In the genomic region with DNA sequence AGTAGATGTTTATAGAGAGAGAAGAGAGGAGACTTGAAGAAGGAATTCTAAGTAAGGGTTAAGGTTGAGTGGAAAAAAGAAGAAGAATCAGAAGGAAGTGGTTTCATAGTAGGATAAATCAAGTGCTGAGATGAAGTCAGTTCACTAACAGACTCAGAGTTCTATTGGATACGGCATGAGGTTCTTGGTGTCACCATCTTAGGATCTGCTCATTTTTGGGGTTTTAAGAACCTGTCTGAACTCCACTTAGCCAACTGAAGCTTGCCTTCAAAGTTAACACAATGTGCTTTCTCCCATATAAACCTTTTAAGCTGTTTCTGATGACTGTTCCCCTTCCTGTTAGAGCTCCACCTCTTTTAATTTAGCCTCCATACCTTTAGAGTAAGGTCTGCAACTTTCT, we compare ENCODE assay signal across 14 cellular contexts.
DNase-seq lines count a peak whose midpoint lies in the region; TF ChIP-seq lines count a peak whose summit lies in the region.
"Had no signal": no experiment of that assay in that cellular context is flagged by ENCODE, and none has a peak within 500 bp of the region (broad histone marks: within the 10 kb centered on the region; RNA-seq: fewer than 3 reads in every experiment).

No MANE protein-coding gene starts in this region.

- H3K9me3 Mint-ChIP-seq in CD4-positive, alpha-beta memory T cell = peaks cover 0 to 3% (median 0%) of the 10 kb centered on the region in 8 donors
- H3K9me3 Mint-ChIP-seq in activated T-helper 1 cell treated with anti-CD3 and anti-CD28 coated beads, Interleukin-12 subunit alpha, Interleukin-12 subunit beta, Interleukin-2, Interleukin-4 antibody, amounts not matched to agents 30 ng/mL and 10 ng/mL and 1 ng/mL, durations not matched to agents 14 hours and 24 hours and 36 hours = no peaks in the 10 kb centered on the region
- H3K9me3 Mint-ChIP-seq: brain, mesothelial cell of epicardium had no signal

- H3K4me3 Mint-ChIP-seq in CD4-positive, alpha-beta memory T cell = peak overlapping the region in 7 of 8 donors; percentile 18 to 81 (median 60)
- H3K4me3 Mint-ChIP-seq in activated T-helper 1 cell treated with anti-CD3 and anti-CD28 coated beads, Interleukin-12 subunit alpha, Interleukin-12 subunit beta, Interleukin-2, Interleukin-4 antibody, amounts not matched to agents 30 ng/mL and 10 ng/mL and 1 ng/mL, durations not matched to agents 14 hours and 24 hours and 36 hours = peak overlapping the region; percentile 49
- H3K4me3 Mint-ChIP-seq: brain, mesothelial cell of epicardium had no signal

- H3K27ac Mint-ChIP-seq in CD4-positive, alpha-beta memory T cell = peak overlapping the region; percentile 87 to 100 (median 95)
- peak overlapping the region; percentile 87 for H3K27ac Mint-ChIP-seq in activated T-helper 1 cell treated with anti-CD3 and anti-CD28 coated beads, Interleukin-12 subunit alpha, Interleukin-12 subunit beta, Interleukin-2, Interleukin-4 antibody, amounts not matched to agents 30 ng/mL and 10 ng/mL and 1 ng/mL, durations not matched to agents 14 hours and 24 hours and 36 hours
- H3K27ac Mint-ChIP-seq: mesothelial cell of epicardium had no signal

- H3K9me3 ChIP-seq in CD4-positive, alpha-beta memory T cell (ENCODE audit: control insufficient read depth in 1 of 2, low read length in 2 of 2) = no peaks in the 10 kb centered on the region
- H3K9me3 ChIP-seq in KOPT-K1 (ENCODE audit: insufficient read depth, low read length, poor library complexity, severe bottlenecking) = no peaks in the 10 kb centered on the region
- H3K9me3 ChIP-seq in neutrophil = no peaks in the 10 kb centered on the region
- H3K9me3 ChIP-seq: psoas muscle had no signal

- peak overlapping the region; percentile 66 for H3K27ac ChIP-seq in CD4-positive, alpha-beta memory T cell (ENCODE audit: low read depth, low read length)
- H3K27ac ChIP-seq in KOPT-K1 (ENCODE audit: low read depth, low read length, poor library complexity, severe bottlenecking) (peak overlapping the region; percentile 93), neutrophil (peak overlapping the region; percentile 100)

- no peak overlapping the region for H3K4me3 ChIP-seq in CD4-positive, alpha-beta memory T cell (ENCODE audit: low read length in 2 of 2)
- no peak overlapping the region for H3K4me3 ChIP-seq in neutrophil (ENCODE audit: low read depth in 1 of 2, low read length in 1 of 2)
- H3K4me3 ChIP-seq: K562, psoas muscle had no signal

- POLR2A ChIA-PET in CD4-positive, alpha-beta memory T cell (lab: Charles Lee; ENCODE audit: partially characterized antibody) = interaction anchor here (1.0 to 8.5 kb wide), 6 partner anchors 13 to 288 kb away, joined by 3 to 81 read pairs (median 7); partner anchors contain the start of genes PRKCH and SNAPC1

- intact Hi-C loops in CD4-positive, alpha-beta memory T cell (cut with micrococcal nuclease) = no loop called here
- intact Hi-C loops in activated T-helper 1 cell treated with anti-CD3 and anti-CD28 coated beads, Interleukin-12 subunit alpha, Interleukin-12 subunit beta, Interleukin-2, Interleukin-4 antibody, amounts not matched to agents 30 ng/mL and 10 ng/mL and 1 ng/mL, durations not matched to agents 14 hours and 24 hours and 36 hours (cut with micrococcal nuclease) = loop anchor here (10.0 kb wide), 1 partner anchor 91 kb away; no protein-coding TSS in a partner anchor

- peaks cover 16 to 54% of the 10 kb centered on the region in 2 donors for H3K36me3 Mint-ChIP-seq in CD4-positive, alpha-beta memory T cell
- H3K36me3 Mint-ChIP-seq in activated T-helper 1 cell treated with anti-CD3 and anti-CD28 coated beads, Interleukin-12 subunit alpha, Interleukin-12 subunit beta, Interleukin-2, Interleukin-4 antibody, amounts not matched to agents 30 ng/mL and 10 ng/mL and 1 ng/mL, durations not matched to agents 14 hours and 24 hours and 36 hours (ENCODE audit: low read depth) = peaks cover 40% of the 10 kb centered on the region
- H3K36me3 Mint-ChIP-seq: brain, mesothelial cell of epicardium had no signal

- CTCF ChIA-PET in CD4-positive, alpha-beta memory T cell (lab: Charles Lee; ENCODE audit: partially characterized antibody) = interaction anchor here (0.7 to 7.3 kb wide), 11 partner anchors 10 to 364 kb away, joined by 3 to 66 read pairs (median 5); no protein-coding TSS in a partner anchor

- peaks cover 98% of the 10 kb centered on the region for H3K4me1 ChIP-seq in CD4-positive, alpha-beta memory T cell (ENCODE audit: insufficient read depth, low read length)
- peaks cover 83 to 88% of the 10 kb centered on the region in 2 experiments for H3K4me1 ChIP-seq in neutrophil (ENCODE audit: control insufficient read depth in 1 of 2, insufficient read depth in 1 of 2, low read depth in 1 of 2, low read length in 1 of 2)

- no peaks in the 10 kb centered on the region for H3K27me3 ChIP-seq in CD4-positive, alpha-beta memory T cell (ENCODE audit: insufficient read depth, low read length)
- no peaks in the 10 kb centered on the region for H3K27me3 ChIP-seq in neutrophil

- peaks cover 5% of the 10 kb centered on the region for H3K36me3 ChIP-seq in CD4-positive, alpha-beta memory T cell (ENCODE audit: insufficient read depth, low read length)
- peaks cover 47% of the 10 kb centered on the region for H3K36me3 ChIP-seq in KOPT-K1 (ENCODE audit: insufficient read depth, low read length)
- no peaks in the 10 kb centered on the region for H3K36me3 ChIP-seq in neutrophil

- DNase-seq in CD4-positive, alpha-beta memory T cell = peak in 1 of 5 donors; percentile 36
- no peak for DNase-seq in activated T-helper 1 cell treated with anti-CD3 and anti-CD28 coated beads, Interleukin-12 subunit alpha, Interleukin-12 subunit beta, Interleukin-2, Interleukin-4 antibody, amounts not matched to agents 30 ng/mL and 10 ng/mL and 1 ng/mL, durations not matched to agents 14 hours and 24 hours and 36 hours (ENCODE audit: low spot score)
- DNase-seq in SIG-M5 (lab: John Stamatoyannopoulos, UW) (no peak), GOT3 (lab: John Stamatoyannopoulos, UW) (no peak)
- no peak for DNase-seq in stimulated activated CD4-positive, alpha-beta T cell treated with anti-CD3 and anti-CD28 coated beads, Interleukin-4, amount 100 ng/mL, for 4 hours
- DNase-seq: DMS 273 treated with DMSO at 0.1 percent for 48 hours; NCI-H2081 treated with DMSO at 0.1 percent for 48 hours; psoas muscle; stimulated activated CD4-positive, alpha-beta T cell treated with anti-CD3 and anti-CD28 coated beads, Interleukin-4, amount 100 ng/mL, for 1 hour had no signal

- no peak for TF ChIP-seq CTCF in neutrophil (IDR thresholded peaks at IDR 0.05)

- no peaks in the 10 kb centered on the region for H3K27me3 Mint-ChIP-seq in CD4-positive, alpha-beta memory T cell
- no peaks in the 10 kb centered on the region for H3K27me3 Mint-ChIP-seq in activated T-helper 1 cell treated with anti-CD3 and anti-CD28 coated beads, Interleukin-12 subunit alpha, Interleukin-12 subunit beta, Interleukin-2, Interleukin-4 antibody, amounts not matched to agents 30 ng/mL and 10 ng/mL and 1 ng/mL, durations not matched to agents 14 hours and 24 hours and 36 hours (ENCODE audit: insufficient read depth)

- peaks cover 78 to 97% (median 92%) of the 10 kb centered on the region in 4 donors for H3K4me1 Mint-ChIP-seq in CD4-positive, alpha-beta memory T cell
- H3K4me1 Mint-ChIP-seq in activated T-helper 1 cell treated with anti-CD3 and anti-CD28 coated beads, Interleukin-12 subunit alpha, Interleukin-12 subunit beta, Interleukin-2, Interleukin-4 antibody, amounts not matched to agents 30 ng/mL and 10 ng/mL and 1 ng/mL, durations not matched to agents 14 hours and 24 hours and 36 hours (ENCODE audit: low read depth) = peaks cover 96% of the 10 kb centered on the region
